ENCODE assay signal across 8 cellular contexts in genomic region chr16:649646-650045, GRCh38. TPM values are rescaled to one million over a fixed set of nuclear protein-coding genes. Genes with fewer than 3 reads are reported as not detected.
DNase-seq lines count a peak whose midpoint lies in the region; ATAC-seq and TF ChIP-seq lines count a peak whose summit lies in the region.

No MANE protein-coding gene starts in this region.

- H3K4me3 Mint-ChIP-seq in CD14-positive monocyte (peak overlapping the region; percentile 59 to 68), neural crest cell (peak overlapping the region; percentile 74)
- peak overlapping the region; percentile 60 to 70 for H3K4me3 Mint-ChIP-seq in effector memory CD8-positive, alpha-beta T cell

- H3K9me3 Mint-ChIP-seq in CD14-positive monocyte (peaks cover 0 to 2% (median 0%) of the 10 kb centered on the region in 7 donors), neural crest cell (no peaks in the 10 kb centered on the region)
- H3K9me3 Mint-ChIP-seq in effector memory CD8-positive, alpha-beta T cell = no peaks in the 10 kb centered on the region

- no peaks in the 10 kb centered on the region for H4K20me1 ChIP-seq in OCI-LY7 (ENCODE audit: insufficient read depth, low read length)

- CTCF ChIA-PET in OCI-LY7 (lab: Charles Lee; ENCODE audit: unreplicated experiment) = no interaction called here

- peak; percentile 3 for ATAC-seq in GM21423 (IDR thresholded peaks at IDR 0.05; ENCODE audit: unreplicated experiment)
- ATAC-seq in effector memory CD8-positive, alpha-beta T cell (replicated peaks) = peak; percentile 9

- POLR2A ChIA-PET in OCI-LY7 (lab: Charles Lee) = no interaction called here

- peaks cover 4% of the 10 kb centered on the region; the same call in 1 of the 2 replicates for H3K79me2 ChIP-seq in OCI-LY7 (ENCODE audit: insufficient read depth, low read depth, low read length)

- peak overlapping the region; percentile 13; the same call in 1 of the 2 replicates for H2AFZ ChIP-seq in OCI-LY7 (ENCODE audit: low read length)

- peak overlapping the region; percentile 31 for H3K27ac ChIP-seq in OCI-LY7 (ENCODE audit: low read depth, low read length, poor library complexity, severe bottlenecking)

- peak overlapping the region; percentile 70 for H3K4me3 ChIP-seq in OCI-LY7 (ENCODE audit: low read depth, low read length, poor library complexity, severe bottlenecking)

- intact Hi-C loops in CD14-positive monocyte (cut with micrococcal nuclease) (loop anchor here in 1 of 2 donors (5.0 kb wide), 1 partner anchor 67 kb away; no protein-coding TSS in a partner anchor), OCI-LY7 (cut with micrococcal nuclease; ENCODE audit: unreplicated experiment) (loop anchor here (2.0 kb wide), 1 partner anchor 19 kb away; the partner anchor contains the start of gene RHOT2)

- H3K27ac Mint-ChIP-seq in CD14-positive monocyte (no peak overlapping the region), neural crest cell (ENCODE audit: unreplicated experiment) (no peak overlapping the region)
- no peak overlapping the region for H3K27ac Mint-ChIP-seq in effector memory CD8-positive, alpha-beta T cell

- peaks cover 0 to 3% (median 0%) of the 10 kb centered on the region in 3 donors for H3K27me3 Mint-ChIP-seq in CD14-positive monocyte (ENCODE audit: low read depth in 3 of 3)
- H3K27me3 Mint-ChIP-seq in effector memory CD8-positive, alpha-beta T cell = no peaks in the 10 kb centered on the region
- no peaks in the 10 kb centered on the region for H3K27me3 Mint-ChIP-seq in neural crest cell (ENCODE audit: low read depth)

- H3K36me3 Mint-ChIP-seq in CD14-positive monocyte (peaks cover 1 to 20% of the 10 kb centered on the region in 2 donors), neural crest cell (ENCODE audit: low read depth) (no peaks in the 10 kb centered on the region)
- peaks cover 6% of the 10 kb centered on the region for H3K36me3 Mint-ChIP-seq in effector memory CD8-positive, alpha-beta T cell (ENCODE audit: insufficient read depth)

- peak overlapping the region; percentile 77 for H3K4me2 ChIP-seq in OCI-LY7 (ENCODE audit: low read length)

- H3K4me1 Mint-ChIP-seq in CD14-positive monocyte = peaks cover 25% of the 10 kb centered on the region
- H3K4me1 Mint-ChIP-seq in effector memory CD8-positive, alpha-beta T cell (ENCODE audit: low read depth in 2 of 2) = no peaks in the 10 kb centered on the region
- H3K4me1 Mint-ChIP-seq in neural crest cell = no peaks in the 10 kb centered on the region

- no peaks in the 10 kb centered on the region for H3K9me2 ChIP-seq in OCI-LY7 (ENCODE audit: insufficient read depth, low read length)

- no peaks in the 10 kb centered on the region for H3K9me3 ChIP-seq in OCI-LY7 (ENCODE audit: low read length)

- DNase-seq in CD14-positive monocyte (ENCODE audit: low spot score) (no peak), OCI-LY7 (ENCODE audit: low spot score) (peak; percentile 30), neural crest cell (ENCODE audit: low read depth, low spot score) (no peak), activated gamma-delta T cell treated with Interleukin-2 at 50 U/mL for 16 hours (no peak), kidney glomerular epithelial cell (lab: John Stamatoyannopoulos, UW) (no peak), mesenteric fat pad (ENCODE audit: low spot score) (no peak)
- no peak for DNase-seq in effector memory CD8-positive, alpha-beta T cell

- peaks cover 16% of the 10 kb centered on the region for H3K36me3 ChIP-seq in OCI-LY7 (ENCODE audit: insufficient read depth, low read length)

- BruUV-seq in OCI-LY7 (replicated peaks; lab: Mats Ljungman, UMichigan) = no TSS peak

- TF ChIP-seq CTCF in CD14-positive monocyte (IDR thresholded peaks at IDR 0.05) = no peak
- no peak for TF ChIP-seq CTCF in OCI-LY7 (conservative IDR thresholded peaks at IDR 0.05; ENCODE audit: low read length)
- TF ChIP-seq CTCF in neural crest cell (conservative IDR thresholded peaks at IDR 0.05) = no peak

- H3K4me1 ChIP-seq in OCI-LY7 (ENCODE audit: insufficient read depth, low read length, poor library complexity, severe bottlenecking) = peaks cover 25% of the 10 kb centered on the region

RNA-seq across cellular contexts. Expression of gene WDR90, which starts 0.5 kb away (rescaled TPM):
- 1 to 10 TPM in 1 of 2 donors, under 1 TPM in 1; 0.13 to 1.1 TPM for polyA plus RNA-seq in CD14-positive monocyte
- 77.6 and 110 TPM in 2 replicates for total RNA-seq in OCI-LY7 (2014; rRNA removed; shearing (Covaris generic))
- total RNA-seq in OCI-LY7 (2022) = 143 and 153 TPM in 2 replicates
- total RNA-seq in neural crest cell = 95.8 and 97.0 TPM in 2 replicates
- 21.1 TPM for total RNA-seq in mesenteric fat pad

RNA-seq across cellular contexts. Expression of gene MCRIP2, which starts 8.0 kb away (rescaled TPM):
- 10 to 100 TPM; 42.1 to 65.6 TPM for polyA plus RNA-seq in CD14-positive monocyte
- total RNA-seq in OCI-LY7 (2014; rRNA removed; shearing (Covaris generic)) = 62.8 and 63.2 TPM in 2 replicates
- total RNA-seq in OCI-LY7 (2022) = 47.8 and 64.1 TPM in 2 replicates
- total RNA-seq in neural crest cell = 16.2 and 17.6 TPM in 2 replicates
- total RNA-seq in mesenteric fat pad = 34.7 TPM

RNA-seq across cellular contexts. Expression of gene METTL26, which starts 13.5 kb away (rescaled TPM):
- polyA plus RNA-seq in CD14-positive monocyte = 10 to 100 TPM; 57.1 to 80.9 TPM
- total RNA-seq in OCI-LY7 (2014; rRNA removed; shearing (Covaris generic)) = 135 and 152 TPM in 2 replicates
- total RNA-seq in OCI-LY7 (2022) (83.9 and 99.0 TPM in 2 replicates), neural crest cell (73.4 and 75.3 TPM in 2 replicates), mesenteric fat pad (62.2 TPM)

RNA-seq across cellular contexts. Expression of gene RHOT2, which starts 18.3 kb away (rescaled TPM):
- polyA plus RNA-seq in CD14-positive monocyte = 10 to 100 TPM; 25.4 to 26.3 TPM
- total RNA-seq in OCI-LY7 (2014; rRNA removed; shearing (Covaris generic)) = 129 and 136 TPM in 2 replicates
- total RNA-seq in OCI-LY7 (2022) = 129 and 133 TPM in 2 replicates
- total RNA-seq in neural crest cell = 171 and 189 TPM in 2 replicates
- 73.9 TPM for total RNA-seq in mesenteric fat pad

RNA-seq across cellular contexts. Expression of gene WFIKKN1, which starts 18.9 kb away (rescaled TPM):
- polyA plus RNA-seq in CD14-positive monocyte = not detected
- 0.46 and 0.47 TPM in 2 replicates for total RNA-seq in OCI-LY7 (2014; rRNA removed; shearing (Covaris generic))
- total RNA-seq in OCI-LY7 (2022) = 0.81 and 1.2 TPM in 2 replicates
- 8.1 and 8.5 TPM in 2 replicates for total RNA-seq in neural crest cell
- 0.55 TPM for total RNA-seq in mesenteric fat pad
